Comparison of ENCODE assay signal across 10 cellular contexts in genomic region chr6:19472850-19473249, GRCh38.
DNase-seq lines count a peak whose midpoint lies in the region; ATAC-seq, FAIRE-seq and TF ChIP-seq lines count a peak whose summit lies in the region.
"Had no signal": no experiment of that assay in that cellular context is flagged by ENCODE, and none has a peak within 500 bp of the region (broad histone marks: within the 10 kb centered on the region; RNA-seq: fewer than 3 reads in every experiment).

No MANE protein-coding gene starts in this region.

- H2BK20ac ChIP-seq in IMR-90 (ENCODE audit: low read depth, low read length) = no peak overlapping the region

- no peak for FAIRE-seq in K562 (lab: Jason Lieb, UNC)

- no peaks in the 10 kb centered on the region for H3K79me1 ChIP-seq in IMR-90 (ENCODE audit: low read depth in 1 of 2, low read length in 2 of 2)

- H3K36me3 ChIP-seq in DND-41 (ENCODE audit: insufficient read depth, low read length) = no peaks in the 10 kb centered on the region
- no peaks in the 10 kb centered on the region for H3K36me3 ChIP-seq in IMR-90 (ENCODE audit: control insufficient read depth, insufficient read depth, low read length)
- H3K36me3 ChIP-seq in K562 (ENCODE audit: control insufficient read depth, insufficient read depth, low read length) = no peaks in the 10 kb centered on the region
- H3K36me3 ChIP-seq: thoracic aorta had no signal

- no peak overlapping the region for H3K18ac ChIP-seq in IMR-90 (ENCODE audit: low read depth, low read length)

- H2AK9ac ChIP-seq in IMR-90 (replicated peaks; ENCODE audit: low read depth, low read length, poor library complexity) = no peak overlapping the region

- H3K27me3 ChIP-seq in DND-41 (ENCODE audit: insufficient read depth, low read length, poor library complexity) (no peaks in the 10 kb centered on the region), IMR-90 (ENCODE audit: control insufficient read depth, insufficient read depth, low read length) (no peaks in the 10 kb centered on the region), K562 (ENCODE audit: control insufficient read depth in 2 of 2, insufficient read depth in 2 of 2, low read length in 2 of 2) (no peaks in the 10 kb centered on the region)

- H3K14ac ChIP-seq in IMR-90 (replicated peaks; ENCODE audit: low read depth, low read length) = no peak overlapping the region

- H2BK15ac ChIP-seq in IMR-90 (ENCODE audit: low read depth, low read length) = no peak overlapping the region

- H3K9me1 ChIP-seq in IMR-90 (ENCODE audit: insufficient read depth, low read length) (no peaks in the 10 kb centered on the region), K562 (ENCODE audit: control insufficient read depth, insufficient read depth, low read length) (no peaks in the 10 kb centered on the region)

- H2AK5ac ChIP-seq in IMR-90 (ENCODE audit: low read depth, low read length) = no peak overlapping the region

- POLR2A ChIA-PET in IMR-90 (lab: Charles Lee; ENCODE audit: unreplicated experiment) = no interaction called here
- POLR2A ChIA-PET in K562 (lab: Yijun Ruan, JAX) = no interaction called here

- TF ChIP-seq POLR2A in IMR-90 (IDR thresholded peaks at IDR 0.05; ENCODE audit: low read depth, low read length) (no peak), K562 (conservative IDR thresholded peaks at IDR 0.05) (no peak)

- in situ Hi-C loops in IMR-90 (cut with MboI; ENCODE audit: low sequenced_read_pairs) (no loop called here), K562 (cut with MboI) (no loop called here)

- H3K27ac ChIP-seq in DND-41 (ENCODE audit: low read length) (no peak overlapping the region), IMR-90 (ENCODE audit: insufficient read depth, low read length) (no peak overlapping the region), K562 (ENCODE audit: extremely low read depth, low read depth, low read length) (no peak overlapping the region)
- H3K27ac ChIP-seq: thoracic aorta had no signal

- H4K20me1 ChIP-seq in DND-41 (ENCODE audit: insufficient read depth, low read length) (no peaks in the 10 kb centered on the region), IMR-90 (ENCODE audit: insufficient read depth, low read length) (no peaks in the 10 kb centered on the region), K562 (replicated peaks; ENCODE audit: control insufficient read depth, insufficient read depth, low read length) (no peaks in the 10 kb centered on the region)

- H4K5ac ChIP-seq in IMR-90 (ENCODE audit: low read depth, low read length) = no peak overlapping the region

- H3K4me2 ChIP-seq in DND-41 (ENCODE audit: insufficient read depth, low read length) (no peak overlapping the region), IMR-90 (ENCODE audit: low read depth, low read length) (no peak overlapping the region), K562 (ENCODE audit: insufficient read depth, low read length) (no peak overlapping the region)

- TF ChIP-seq EP300 in K562 (IDR thresholded peaks at IDR 0.05; ENCODE audit: low read length) = no peak

- H3K4me3 Mint-ChIP-seq in nephron progenitor cell = no peak overlapping the region

- TF ChIP-seq RAD21 in IMR-90 (IDR thresholded peaks at IDR 0.05; ENCODE audit: low read length) (0 out of 2 replicates have a peak, but pooled peaks have one; percentile 8), K562 (CRISPR knock-in tag; conservative IDR thresholded peaks at IDR 0.05 in 1 of 2, IDR thresholded peaks at IDR 0.05 in 1 of 2) (peak in 1 of 2 experiments; percentile 31; a peak in 1 of 4 replicates)

- CTCF ChIA-PET in IMR-90 (lab: Yijun Ruan, JAX) = no interaction called here
- CTCF ChIA-PET in K562 (lab: Yijun Ruan, JAX; ENCODE audit: low intra/inter-chr PET ratio) = no interaction called here

- no peak overlapping the region for H3K9ac ChIP-seq in DND-41 (ENCODE audit: low read depth, low read length)
- no peak overlapping the region for H3K9ac ChIP-seq in IMR-90 (ENCODE audit: low read depth, low read length)
- H3K9ac ChIP-seq in K562 (ENCODE audit: insufficient read depth in 1 of 2, low read depth in 2 of 2, low read length in 2 of 2) = no peak overlapping the region

- H3K56ac ChIP-seq in IMR-90 (ENCODE audit: extremely low read depth, insufficient read depth, low read length) = no peak overlapping the region

- H3K4me1 ChIP-seq in DND-41 (ENCODE audit: insufficient read depth, low read length) (no peaks in the 10 kb centered on the region), IMR-90 (ENCODE audit: control insufficient read depth, insufficient read depth, low read length) (no peaks in the 10 kb centered on the region), K562 (replicated peaks in 1 of 2; ENCODE audit: control insufficient read depth in 2 of 2, insufficient read depth in 2 of 2, low read length in 2 of 2) (no peaks in the 10 kb centered on the region)

- BruUV-seq in IMR-90 (replicated peaks; lab: Mats Ljungman, UMichigan) (no TSS peak), K562 (replicated peaks; lab: Mats Ljungman, UMichigan) (no TSS peak)

- no peaks in the 10 kb centered on the region for H3K36me3 Mint-ChIP-seq in nephron progenitor cell (ENCODE audit: low read depth)

- H2BK5ac ChIP-seq in IMR-90 (ENCODE audit: low read depth, low read length, poor library complexity, severe bottlenecking) = no peak overlapping the region

- H4K8ac ChIP-seq in IMR-90 (ENCODE audit: low read depth in 2 of 2, low read length in 2 of 2) = no peak overlapping the region

- no peak overlapping the region for H2BK120ac ChIP-seq in IMR-90 (ENCODE audit: low read depth, low read length)

- H3K79me2 ChIP-seq in DND-41 (ENCODE audit: insufficient read depth, low read length) (no peaks in the 10 kb centered on the region), K562 (ENCODE audit: control insufficient read depth, insufficient read depth, low read length) (no peaks in the 10 kb centered on the region)

- no peak for DNase-seq in DND-41
- DNase-seq in IMR-90 = no peak
- peak in 3 of 4 experiments; percentile 21 to 28 (median 24) for DNase-seq in K562 (ENCODE audit: extremely low read depth in 1 of 4, low spot score in 3 of 4)
- DNase-seq in nephron progenitor cell = no peak
- no peak for DNase-seq in activated CD4-positive, alpha-beta T cell treated with anti-CD3 and anti-CD28 coated beads, Interleukin-2, amount 50 U/mL, for 48 hours
- DNase-seq in mesenteric fat pad (ENCODE audit: low spot score) = no peak
- DNase-seq: NCI-H1105 treated with DMSO at 0.1 percent for 48 hours, Right ventricle myocardium superior had no signal

- H4K91ac ChIP-seq in IMR-90 (ENCODE audit: insufficient read depth, low read depth, low read length) = no peak overlapping the region

- no peaks in the 10 kb centered on the region for H3K9me3 ChIP-seq in DND-41 (ENCODE audit: insufficient read depth, low read length, severe bottlenecking)
- peaks cover 3% of the 10 kb centered on the region for H3K9me3 ChIP-seq in IMR-90 (ENCODE audit: control insufficient read depth, insufficient read depth, low read length)
- H3K9me3 ChIP-seq in K562 (replicated peaks; ENCODE audit: control insufficient read depth, insufficient read depth, low read depth, low read length) = peaks cover 5% of the 10 kb centered on the region
- H3K9me3 ChIP-seq: thoracic aorta had no signal

- TF ChIP-seq CTCF in DND-41 (IDR thresholded peaks at IDR 0.05; ENCODE audit: borderline replicate concordance, extremely low read depth, low read length, poor library complexity, severe bottlenecking) (peak; percentile 29), IMR-90 (conservative IDR thresholded peaks at IDR 0.05; ENCODE audit: low read depth, low read length) (no peak), K562 (IDR thresholded peaks at IDR 0.05 in 2 of 3, conservative IDR thresholded peaks at IDR 0.05 in 1 of 3; ENCODE audit: insufficient read depth in 2 of 3, low read depth in 1 of 3, low read length in 3 of 3) (peak in 2 of 3 experiments; percentile 42 to 62; a peak in 5 of 6 replicates), nephron progenitor cell (IDR thresholded peaks at IDR 0.05) (peak; percentile 40)

- H3K4me1 Mint-ChIP-seq in nephron progenitor cell = no peaks in the 10 kb centered on the region

- WGBS in IMR-90 (ENCODE audit: extremely low coverage in 2 of 2, insufficient read length in 1 of 2), 2 experiments = no CpG with 5 or more reads among the region's 4 CpGs
- 0% methylated on average over 4 of the region's 4 CpGs for WGBS in K562 (ENCODE audit: insufficient coverage, low coverage, missing lambda C conversion rate)

- peaks cover 26% of the 10 kb centered on the region for H3K9me3 Mint-ChIP-seq in nephron progenitor cell

- no peak overlapping the region for H2AFZ ChIP-seq in DND-41 (ENCODE audit: low read depth, low read length)
- H2AFZ ChIP-seq in IMR-90 (replicated peaks; ENCODE audit: low read length, poor library complexity) = no peak overlapping the region
- no peak overlapping the region for H2AFZ ChIP-seq in K562 (ENCODE audit: low read depth, low read length)

- H3K23ac ChIP-seq in IMR-90 (ENCODE audit: low read depth, low read length) = no peak overlapping the region

- intact Hi-C loops in IMR-90 (cut with micrococcal nuclease) = no loop called here
- intact Hi-C loops in K562 (cut with micrococcal nuclease) = no loop called here

- dilution Hi-C loops in IMR-90 (cut with HindIII; ENCODE audit: low sequenced_read_pairs, unreplicated experiment) = no loop called here

- H3K4ac ChIP-seq in IMR-90 (ENCODE audit: low read depth, low read length) = no peak overlapping the region

- no peak overlapping the region for H3K27ac Mint-ChIP-seq in nephron progenitor cell

- peaks cover 3% of the 10 kb centered on the region for H3K27me3 Mint-ChIP-seq in nephron progenitor cell (ENCODE audit: low read depth, poor library complexity)

- ATAC-seq in DND-41 (ENCODE audit: insufficient read depth, low read depth) (no peak), IMR-90 (ENCODE audit: low read depth) (no peak), K562 (no peak), GM21515 (IDR thresholded peaks at IDR 0.05; ENCODE audit: unreplicated experiment) (no peak)

- H3K4me3 ChIP-seq in DND-41 (ENCODE audit: low read depth in 1 of 2, low read length in 2 of 2) (no peak overlapping the region), IMR-90 (ENCODE audit: insufficient read depth, low read depth, low read length) (no peak overlapping the region), K562 (no peak overlapping the region)
- H3K4me3 ChIP-seq: thoracic aorta had no signal

Comparison
In these comparisons a context has a peak if more than half of its experiments do, and no peak if none do; other contexts are left out.
1. DNase-seq: peak in K562 (3 of 4); none in DND-41 (single experiment), IMR-90 (single experiment), nephron progenitor cell (single experiment), activated CD4-positive, alpha-beta T cell treated with anti-CD3 and anti-CD28 coated beads, Interleukin-2, amount 50 U/mL, for 48 hours (0 of 2) and mesenteric fat pad (single experiment).